ENCODE assay signal across 8 cellular contexts in genomic region chr16:10579965-10580918, GRCh38. TPM values are rescaled to one million over a fixed set of nuclear protein-coding genes. Genes with fewer than 3 reads are reported as not detected.
DNase-seq lines count a peak whose midpoint lies in the region; ATAC-seq and TF ChIP-seq lines count a peak whose summit lies in the region.

Gene EMP2 (minus strand): TSS chr16:10580598. CDS start chr16:10547617, 32,981 bp downstream.

- H3K4me3 ChIP-seq in coronary artery (peak within 1 kb of the TSS; percentile 96), kidney epithelial cell (ENCODE audit: low read depth, low read length) (peak within 1 kb of the TSS; percentile 70)

- peak; percentile 68 for DNase-seq in NCI-H2029 (lab: John Stamatoyannopoulos, UW)
- no peak for DNase-seq in NCI-H2029 treated with DMSO at 0.1 percent for 48 hours (lab: John Stamatoyannopoulos, UW)
- peak; percentile 68 for DNase-seq in NCI-H510A treated with DMSO at 0.1 percent for 48 hours (lab: John Stamatoyannopoulos, UW)
- peak; percentile 89 for DNase-seq in coronary artery (ENCODE audit: low spot score)
- DNase-seq in kidney epithelial cell (ENCODE audit: low read depth), result no peak
- DNase-seq in stimulated activated naive CD8-positive, alpha-beta T cell treated with anti-CD3 and anti-CD28 coated beads, Interleukin-15, Interleukin-2, amounts not matched to agents 100 U/mL and 50 U/mL, for 24 hours, result peak; percentile 20
- no peak for DNase-seq in stimulated activated CD4-positive, alpha-beta T cell treated with anti-CD3 and anti-CD28 coated beads, Interleukin-4, amount 100 ng/mL, for 4 hours

- no peaks in the 10 kb centered on the region for H3K27me3 ChIP-seq in kidney epithelial cell (ENCODE audit: control insufficient read depth, insufficient read depth, low read length)

- peak; percentile 57 for TF ChIP-seq CTCF in coronary artery (IDR thresholded peaks at IDR 0.05)
- TF ChIP-seq CTCF in kidney epithelial cell (IDR thresholded peaks at IDR 0.05; ENCODE audit: insufficient read depth, low read length, poor library complexity, severe bottlenecking), result peak; percentile 47

- H3K36me3 ChIP-seq in kidney epithelial cell (ENCODE audit: control insufficient read depth, insufficient read depth, low read length), result no peaks in the 10 kb centered on the region

- peak within 1 kb of the TSS; percentile 86 to 98 for H3K27ac ChIP-seq in coronary artery

- no peak for ATAC-seq in stimulated activated naive CD8-positive, alpha-beta T cell treated with anti-CD3 and anti-CD28 coated beads, Interleukin-15, Interleukin-2, amounts not matched to agents 100 U/mL and 50 U/mL, for 24 hours
- no peak for ATAC-seq in GM19351 (IDR thresholded peaks at IDR 0.05; ENCODE audit: unreplicated experiment)

RNA-seq across cellular contexts. Expression of gene EMP2, which starts in this region (rescaled TPM):
- total RNA-seq in kidney epithelial cell, result 1.2 and 1.4 TPM in 2 replicates

Comparison
In these comparisons a context has a peak if more than half of its experiments do, and no peak if none do; other contexts are left out.
1. DNase-seq: peak in NCI-H2029 (single experiment), NCI-H510A treated with DMSO at 0.1 percent for 48 hours (single experiment), coronary artery (single experiment) and stimulated activated naive CD8-positive, alpha-beta T cell treated with anti-CD3 and anti-CD28 coated beads, Interleukin-15, Interleukin-2, amounts not matched to agents 100 U/mL and 50 U/mL, for 24 hours (single experiment); none in NCI-H2029 treated with DMSO at 0.1 percent for 48 hours (single experiment), kidney epithelial cell (single experiment) and stimulated activated CD4-positive, alpha-beta T cell treated with anti-CD3 and anti-CD28 coated beads, Interleukin-4, amount 100 ng/mL, for 4 hours (0 of 2).